8 cellular contexts compared by ENCODE assay signal in the genomic region with DNA sequence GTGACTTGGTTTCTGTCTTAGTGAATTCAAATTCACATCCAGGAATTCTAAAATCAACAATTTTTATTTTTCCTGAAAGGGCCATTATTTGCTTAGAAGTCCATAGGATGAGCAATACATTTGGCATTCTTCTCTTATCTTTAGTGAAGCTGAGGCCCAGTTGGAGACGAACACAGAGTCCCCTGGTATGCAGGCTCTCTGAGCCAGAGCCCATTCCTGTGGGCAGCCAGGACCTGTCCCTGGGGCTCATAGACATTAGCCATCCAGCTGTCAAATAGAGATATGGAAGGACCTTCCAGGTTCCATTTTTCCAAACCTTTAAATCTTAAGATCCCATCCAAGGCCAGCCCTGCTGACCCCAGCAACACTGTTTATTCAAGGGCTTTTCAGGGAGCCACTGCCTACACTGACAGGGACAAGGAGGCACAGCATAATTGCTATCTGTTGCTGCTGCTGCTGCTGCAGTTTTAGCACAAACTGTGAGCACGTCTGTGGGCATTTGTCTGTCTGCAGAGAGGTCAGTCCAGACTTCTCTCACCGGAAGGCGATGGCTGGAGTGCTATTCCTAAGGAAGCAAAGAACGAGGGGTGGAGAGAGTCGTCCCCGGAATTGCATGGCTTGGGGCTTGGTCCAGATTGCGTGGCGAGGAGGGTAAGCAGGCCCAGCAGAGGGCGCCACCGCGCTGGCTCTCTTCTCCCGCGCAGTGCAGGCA.
DNase-seq lines count a peak whose midpoint lies in the region; ATAC-seq, FAIRE-seq and TF ChIP-seq lines count a peak whose summit lies in the region.

No MANE protein-coding gene starts in this region.

- TF ChIP-seq CTCF in DND-41 (IDR thresholded peaks at IDR 0.05; ENCODE audit: borderline replicate concordance, extremely low read depth, low read length, poor library complexity, severe bottlenecking) (peak; percentile 81), nephron (IDR thresholded peaks at IDR 0.05; ENCODE audit: unreplicated experiment in 3 of 3) (peak; percentile 73 to 80 (median 79)), upper lobe of right lung (IDR thresholded peaks at IDR 0.05) (peak; percentile 76)

- H3K79me2 ChIP-seq in DND-41 (ENCODE audit: insufficient read depth, low read length) = no peaks in the 10 kb centered on the region

- DNase-seq in DND-41 = peak; percentile 59
- DNase-seq in MG63 = peak; percentile 99
- peak; percentile 57 for DNase-seq in fibroblast of gingiva (ENCODE audit: low read depth)
- DNase-seq in upper lobe of right lung = peak; percentile 87

- H3K27me3 Mint-ChIP-seq in nephron (ENCODE audit: low read depth) = peaks cover 3% of the 10 kb centered on the region

- H3K9me3 ChIP-seq in DND-41 (ENCODE audit: insufficient read depth, low read length, severe bottlenecking) (no peaks in the 10 kb centered on the region), MG63 (peaks cover 24% of the 10 kb centered on the region), upper lobe of right lung (no peaks in the 10 kb centered on the region)

- peaks cover 20% of the 10 kb centered on the region for H3K9me3 Mint-ChIP-seq in nephron

- no peak overlapping the region for H3K27ac ChIP-seq in DND-41 (ENCODE audit: low read length)
- no peak overlapping the region for H3K27ac ChIP-seq in upper lobe of right lung

- peaks cover 11% of the 10 kb centered on the region for H3K36me3 Mint-ChIP-seq in nephron (ENCODE audit: low read depth)

- H3K4me1 ChIP-seq in DND-41 (ENCODE audit: insufficient read depth, low read length) = no peaks in the 10 kb centered on the region
- H3K4me1 ChIP-seq in upper lobe of right lung = peaks cover 4% of the 10 kb centered on the region

- H3K4me1 Mint-ChIP-seq in nephron = peaks cover 46% of the 10 kb centered on the region

- peak; percentile 52 for FAIRE-seq in TTC549 (lab: Jason Lieb, UNC)

- no peak overlapping the region for H3K9ac ChIP-seq in DND-41 (ENCODE audit: low read depth, low read length)

- intact Hi-C loops in upper lobe of right lung (cut with DNase I) = no loop called here

- H3K4me3 Mint-ChIP-seq in nephron = peak overlapping the region in 1 of 3 experiments; percentile 34

- no peaks in the 10 kb centered on the region for H4K20me1 ChIP-seq in DND-41 (ENCODE audit: insufficient read depth, low read length)

- H3K4me3 ChIP-seq in DND-41 (ENCODE audit: low read depth in 1 of 2, low read length in 2 of 2) (no peak overlapping the region), MG63 (no peak overlapping the region), upper lobe of right lung (no peak overlapping the region)

- peak overlapping the region; percentile 80 to 94 (median 92) for H3K27ac Mint-ChIP-seq in nephron

- H3K36me3 ChIP-seq in DND-41 (ENCODE audit: insufficient read depth, low read length) (no peaks in the 10 kb centered on the region), MG63 (peaks cover 1% of the 10 kb centered on the region; the same call in 1 of the 2 replicates), upper lobe of right lung (no peaks in the 10 kb centered on the region)

- H2AFZ ChIP-seq in DND-41 (ENCODE audit: low read depth, low read length) = no peak overlapping the region

- H3K27me3 ChIP-seq in DND-41 (ENCODE audit: insufficient read depth, low read length, poor library complexity) (no peaks in the 10 kb centered on the region), MG63 (no peaks in the 10 kb centered on the region), upper lobe of right lung (no peaks in the 10 kb centered on the region)

- peak overlapping the region; percentile 8; the same call in 1 of the 2 replicates for H3K4me2 ChIP-seq in DND-41 (ENCODE audit: insufficient read depth, low read length)

- peak; percentile 98 for ATAC-seq in DND-41 (ENCODE audit: insufficient read depth, low read depth)
- peak; percentile 39 for ATAC-seq in GM19468 (IDR thresholded peaks at IDR 0.05; ENCODE audit: extremely low read depth, unreplicated experiment)
- peak; percentile 96 for ATAC-seq in upper lobe of right lung
- no peak for ATAC-seq in HG03196 (IDR thresholded peaks at IDR 0.05; ENCODE audit: unreplicated experiment)
